ENCODE assay signal across 1 cellular context in genomic region chr15:90365414-90366055, GRCh38.
TF ChIP-seq lines count a peak whose summit lies in the region.

No MANE protein-coding gene starts in this region.

TF ChIP-seq in IMR-90, 13 proteins besides CTCF, POLR2A, EP300 and RAD21:
- TF ChIP-seq FOS (IDR thresholded peaks at IDR 0.05; ENCODE audit: low read depth, low read length): no peak
- no peak for TF ChIP-seq CHD1 (IDR thresholded peaks at IDR 0.05; ENCODE audit: low read depth, low read length)
- no peak for TF ChIP-seq RCOR1 (IDR thresholded peaks at IDR 0.05; ENCODE audit: insufficient replicate concordance, low read length)
- no peak for TF ChIP-seq BHLHE40 (IDR thresholded peaks at IDR 0.05; ENCODE audit: low read depth, low read length)
- no peak for TF ChIP-seq MAZ (IDR thresholded peaks at IDR 0.05; ENCODE audit: borderline replicate concordance, low read depth, low read length)
- no peak for TF ChIP-seq MAFK (IDR thresholded peaks at IDR 0.05; ENCODE audit: low read depth, low read length)
- TF ChIP-seq ELK1 (IDR thresholded peaks at IDR 0.05; ENCODE audit: borderline replicate concordance, low read depth, low read length): no peak
- no peak for TF ChIP-seq RFX5 (IDR thresholded peaks at IDR 0.05; ENCODE audit: low read depth, low read length)
- no peak for TF ChIP-seq SMC3 (IDR thresholded peaks at IDR 0.05; ENCODE audit: low read depth, low read length)
- TF ChIP-seq NFE2L2 (IDR thresholded peaks at IDR 0.05; ENCODE audit: low read depth, low read length): no peak
- TF ChIP-seq CEBPB (IDR thresholded peaks at IDR 0.05; ENCODE audit: low read depth, low read length): no peak
- TF ChIP-seq MXI1 (IDR thresholded peaks at IDR 0.05; ENCODE audit: borderline replicate concordance, low read depth, low read length): no peak
